In genomic region chr4:175805863-175806262, GRCh38 we compare ENCODE assay signal across 25 cellular contexts. TPM values are rescaled to one million over a fixed set of nuclear protein-coding genes. Genes with fewer than 3 reads are reported as not detected.
A peak's percentile ranks its signal among the peaks of the same experiment; 100 is the strongest.
DNase-seq lines count a peak whose midpoint lies in the region; ATAC-seq, FAIRE-seq and TF ChIP-seq lines count a peak whose summit lies in the region.
"Had no signal": no experiment of that assay in that cellular context is flagged by ENCODE, and none has a peak within 500 bp of the region (broad histone marks: within the 10 kb centered on the region; RNA-seq: fewer than 3 reads in every experiment).

No MANE protein-coding gene starts in this region.

- no peak overlapping the region for H3K4me3 Mint-ChIP-seq in osteocyte (ENCODE audit: unreplicated experiment)
- H3K4me3 Mint-ChIP-seq: CD4-positive, CD25-positive, alpha-beta regulatory T cell; T-cell had no signal

- H3K27ac ChIP-seq in dorsolateral prefrontal cortex: peak overlapping the region in 30 of 59 donors; percentile 0 to 99 (median 52)
- H3K27ac ChIP-seq: BLaER1, GM23248, SJSA1 had no signal

- no peak for TF ChIP-seq CTCF in dorsolateral prefrontal cortex (IDR thresholded peaks at IDR 0.05 in 54 of 56, conservative IDR thresholded peaks at IDR 0.05 in 2 of 56; ENCODE audit: low read depth in 1 of 56, partially characterized antibody in 56 of 56)
- no peak for TF ChIP-seq CTCF in osteocyte (IDR thresholded peaks at IDR 0.05)

- intact Hi-C loops in dorsolateral prefrontal cortex (cut with DNase I): no loop called here

- no peaks in the 10 kb centered on the region for H3K36me3 Mint-ChIP-seq in osteocyte (ENCODE audit: unreplicated experiment)
- H3K36me3 Mint-ChIP-seq: CD4-positive, CD25-positive, alpha-beta regulatory T cell; T-cell had no signal

- H3K27ac Mint-ChIP-seq in osteocyte (ENCODE audit: unreplicated experiment): no peak overlapping the region
- H3K27ac Mint-ChIP-seq: CD4-positive, CD25-positive, alpha-beta regulatory T cell; T-cell had no signal

- H3K27me3 ChIP-seq in dorsolateral prefrontal cortex: peaks cover 0 to 25% (median 0%) of the 10 kb centered on the region in 45 donors
- H3K27me3 ChIP-seq: BLaER1, SJSA1 had no signal

- H3K27me3 Mint-ChIP-seq in osteocyte (ENCODE audit: unreplicated experiment): peaks cover 11% of the 10 kb centered on the region
- H3K27me3 Mint-ChIP-seq: CD4-positive, CD25-positive, alpha-beta regulatory T cell; T-cell had no signal

- no peak for FAIRE-seq in frontal cortex (lab: Jason Lieb, UNC)
- FAIRE-seq: G401.6, HTR-8/SVneo, K562 had no signal

- no peaks in the 10 kb centered on the region for H3K4me1 Mint-ChIP-seq in osteocyte (ENCODE audit: unreplicated experiment)
- H3K4me1 Mint-ChIP-seq: T-cell had no signal

- ATAC-seq in SK-N-SH treated with all-trans-retinoic acid at 6 μM for 48 hours (no peak), GM21529 (IDR thresholded peaks at IDR 0.05; ENCODE audit: unreplicated experiment) (no peak)
- ATAC-seq: K562, T-cell had no signal

- DNase-seq in NCI-H82 (lab: John Stamatoyannopoulos, UW) (peak; percentile 7), NCI-H82 treated with DMSO at 0.1 percent for 48 hours (lab: John Stamatoyannopoulos, UW; ENCODE audit: unreplicated experiment) (no peak), NCI-H69 (lab: John Stamatoyannopoulos, UW) (peak; percentile 60), dorsolateral prefrontal cortex (no peak), frontal cortex (ENCODE audit: low spot score in 2 of 2) (no peak), osteocyte (ENCODE audit: extremely low spot score, unreplicated experiment) (no peak)
- DNase-seq: CD4-positive, CD25-positive, alpha-beta regulatory T cell; DMS53; GM23248; H7; NCI-H1436 treated with DMSO at 0.1 percent for 48 hours; NCI-H187 treated with DMSO at 0.1 percent for 48 hours; NCI-H2107; Right ventricle myocardium superior; RPMI8226; T-cell had no signal

- H3K9me3 Mint-ChIP-seq in osteocyte (ENCODE audit: unreplicated experiment): no peaks in the 10 kb centered on the region

- peak overlapping the region in 35 of 59 donors; percentile 2 to 73 (median 55) for H3K4me3 ChIP-seq in dorsolateral prefrontal cortex
- H3K4me3 ChIP-seq: BLaER1, GM23248, K562, SJSA1 had no signal

TF ChIP-seq in SK-N-SH treated with all-trans-retinoic acid at 6 μM for 48 hours, 23 proteins besides CTCF, POLR2A, EP300 and RAD21:
- TF ChIP-seq SNAI2 (CRISPR knock-in tag; IDR thresholded peaks at IDR 0.05) (no peak), ISL1 (CRISPR knock-in tag; IDR thresholded peaks at IDR 0.05) (no peak)

RNA-seq across cellular contexts. Expression of gene GPM6A, which starts 6.2 kb away (rescaled TPM):
- total RNA-seq in dorsolateral prefrontal cortex (1,000 to 10,000 TPM in 72 of 120 experiments, 100 to 1,000 TPM in 48; 499 to 1,580 (median 1,037) TPM), frontal cortex (3,580 TPM), osteocyte (not detected in 2 replicates)
- total RNA-seq: CD4-positive, CD25-positive, alpha-beta regulatory T cell; GM23248; K562; LHCN-M2; MCF 10A; SJSA1 had no signal

Comparison
In these comparisons a context has a peak if more than half of its experiments do, and no peak if none do; other contexts are left out.
1. DNase-seq: peak in NCI-H82 (single experiment) and NCI-H69 (single experiment); none in NCI-H82 treated with DMSO at 0.1 percent for 48 hours (single experiment), dorsolateral prefrontal cortex (0 of 10), frontal cortex (0 of 2) and osteocyte (single experiment).
2. RNA of gene GPM6A, which starts 6.2 kb away (total RNA-seq): 3,580 TPM in frontal cortex (single experiment) and 499 to 1,580 TPM in dorsolateral prefrontal cortex; not detected in osteocyte; every median in the first group is over 100 times any median in the second.